ENCODE assay signal across 14 cellular contexts in the genomic region with DNA sequence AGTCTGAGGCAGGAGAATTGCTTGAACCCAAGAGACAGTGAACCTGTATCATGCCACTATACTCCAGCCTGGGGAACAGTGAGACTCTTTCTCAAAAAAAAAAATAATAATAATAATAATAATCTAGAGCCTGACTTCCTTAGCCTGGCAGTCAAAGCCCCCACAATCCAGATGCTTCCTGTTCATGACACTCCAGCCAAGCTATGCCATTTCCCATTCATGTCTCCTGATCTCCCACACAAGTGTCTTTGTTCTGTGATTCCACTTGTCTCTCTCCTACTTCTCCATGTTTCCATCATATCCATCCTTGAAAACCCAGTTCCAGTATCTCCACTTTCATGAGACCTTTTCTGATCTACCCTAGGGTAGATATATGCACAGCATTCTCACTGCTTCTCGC.
DNase-seq lines count a peak whose midpoint lies in the region.
"Had no signal": no experiment of that assay in that cellular context is flagged by ENCODE, and none has a peak within 500 bp of the region (broad histone marks: within the 10 kb centered on the region; RNA-seq: fewer than 3 reads in every experiment).

No MANE protein-coding gene starts in this region.

- H3K4me1 Mint-ChIP-seq in activated naive CD4-positive, alpha-beta T cell treated with anti-CD3 and anti-CD28 coated beads, Interleukin-2, amount 50 U/mL, for 24 hours: peaks cover 76% of the 10 kb centered on the region
- H3K4me1 Mint-ChIP-seq in activated naive CD4-positive, alpha-beta T cell treated with anti-CD3 and anti-CD28 coated beads for 36 hours (ENCODE audit: low read depth): peaks cover 69% of the 10 kb centered on the region
- peaks cover 69% of the 10 kb centered on the region for H3K4me1 Mint-ChIP-seq in activated naive CD8-positive, alpha-beta T cell (ENCODE audit: low read depth)

- no peak overlapping the region for H3K4me3 Mint-ChIP-seq in activated naive CD4-positive, alpha-beta T cell treated with anti-CD3 and anti-CD28 coated beads, Interleukin-2, amount 50 U/mL, for 24 hours
- H3K4me3 Mint-ChIP-seq in activated naive CD4-positive, alpha-beta T cell treated with anti-CD3 and anti-CD28 coated beads for 36 hours: no peak overlapping the region
- no peak overlapping the region for H3K4me3 Mint-ChIP-seq in activated naive CD8-positive, alpha-beta T cell
- H3K4me3 Mint-ChIP-seq: B cell; CD8-positive, alpha-beta T cell had no signal

- H3K27ac Mint-ChIP-seq in activated naive CD4-positive, alpha-beta T cell treated with anti-CD3 and anti-CD28 coated beads, Interleukin-2, amount 50 U/mL, for 24 hours: peak overlapping the region; percentile 0
- H3K27ac Mint-ChIP-seq in activated naive CD4-positive, alpha-beta T cell treated with anti-CD3 and anti-CD28 coated beads for 36 hours: no peak overlapping the region
- peak overlapping the region; percentile 47 for H3K27ac Mint-ChIP-seq in activated naive CD8-positive, alpha-beta T cell
- H3K27ac Mint-ChIP-seq: B cell; CD8-positive, alpha-beta T cell had no signal

- H3K9me3 Mint-ChIP-seq in activated naive CD4-positive, alpha-beta T cell treated with anti-CD3 and anti-CD28 coated beads, Interleukin-2, amount 50 U/mL, for 24 hours: no peaks in the 10 kb centered on the region
- H3K9me3 Mint-ChIP-seq in activated naive CD4-positive, alpha-beta T cell treated with anti-CD3 and anti-CD28 coated beads for 36 hours: no peaks in the 10 kb centered on the region
- no peaks in the 10 kb centered on the region for H3K9me3 Mint-ChIP-seq in activated naive CD8-positive, alpha-beta T cell (ENCODE audit: low read depth)
- H3K9me3 Mint-ChIP-seq: CD8-positive, alpha-beta T cell had no signal

- peaks cover 2% of the 10 kb centered on the region for H3K36me3 Mint-ChIP-seq in activated naive CD4-positive, alpha-beta T cell treated with anti-CD3 and anti-CD28 coated beads, Interleukin-2, amount 50 U/mL, for 24 hours
- H3K36me3 Mint-ChIP-seq in activated naive CD4-positive, alpha-beta T cell treated with anti-CD3 and anti-CD28 coated beads for 36 hours (ENCODE audit: low read depth): no peaks in the 10 kb centered on the region
- H3K36me3 Mint-ChIP-seq in activated naive CD8-positive, alpha-beta T cell: no peaks in the 10 kb centered on the region
- H3K36me3 Mint-ChIP-seq: CD8-positive, alpha-beta T cell had no signal

- intact Hi-C loops in activated naive CD4-positive, alpha-beta T cell treated with anti-CD3 and anti-CD28 coated beads for 36 hours (cut with micrococcal nuclease): loop anchor here (2.0 to 10.0 kb wide), 5 partner anchors 368 to 738 kb away; no protein-coding TSS in a partner anchor

- H3K27me3 Mint-ChIP-seq in activated naive CD4-positive, alpha-beta T cell treated with anti-CD3 and anti-CD28 coated beads, Interleukin-2, amount 50 U/mL, for 24 hours: no peaks in the 10 kb centered on the region
- no peaks in the 10 kb centered on the region for H3K27me3 Mint-ChIP-seq in activated naive CD4-positive, alpha-beta T cell treated with anti-CD3 and anti-CD28 coated beads for 36 hours (ENCODE audit: low read depth)
- no peaks in the 10 kb centered on the region for H3K27me3 Mint-ChIP-seq in activated naive CD8-positive, alpha-beta T cell
- H3K27me3 Mint-ChIP-seq: B cell had no signal

- CTCF ChIA-PET in activated naive CD4-positive, alpha-beta T cell treated with anti-CD3 and anti-CD28 coated beads for 36 hours (lab: Charles Lee): interaction anchor here (1.1 kb wide), 1 partner anchor 18 kb away, joined by 4 read pairs; no protein-coding TSS in a partner anchor

- DNase-seq in activated naive CD4-positive, alpha-beta T cell treated with anti-CD3 and anti-CD28 coated beads for 36 hours: no peak
- DNase-seq in dermis microvascular lymphatic vessel endothelial cell (ENCODE audit: low read depth in 2 of 2) (peak; percentile 56 to 84), pulmonary artery endothelial cell (ENCODE audit: low read depth, low spot score) (peak; percentile 73), occipital lobe (lab: John Stamatoyannopoulos, UW) (no peak), hepatic stellate cell (ENCODE audit: low spot score) (no peak)
- DNase-seq: 8988T; Calu3; CD8-positive, alpha-beta T cell; DMS79 treated with DMSO at 0.1 percent for 48 hours; GF-D8; GM23248 had no signal

Comparison
In these comparisons a context has a peak if more than half of its experiments do, and no peak if none do; other contexts are left out.
1. DNase-seq: peak in dermis microvascular lymphatic vessel endothelial cell (2 of 2) and pulmonary artery endothelial cell (single experiment); none in activated naive CD4-positive, alpha-beta T cell treated with anti-CD3 and anti-CD28 coated beads for 36 hours (single experiment), occipital lobe (single experiment) and hepatic stellate cell (single experiment).